34 cellular contexts compared by ENCODE assay signal in genomic region chr19:30626567-30626966, GRCh38.
"Had no signal": no experiment of that assay in that cellular context is flagged by ENCODE, and none has a peak within 500 bp of the region (broad histone marks: within the 10 kb centered on the region; RNA-seq: fewer than 3 reads in every experiment).

No MANE protein-coding gene starts in this region.

- H3K4me1 Mint-ChIP-seq: activated B cell treated with CpG ODN at 0.5 μM for 24 hours; activated CD4-positive, alpha-beta T cell treated with anti-CD3 and anti-CD28 coated beads, Interleukin-2, amount 10 ng/mL, durations not matched to agents 24 days and 14 days; activated naive CD8-positive, alpha-beta T cell treated with anti-CD3 and anti-CD28 coated beads for 36 hours; activated T-helper 17 cell treated with anti-CD3 and anti-CD28 coated beads, Interleukin-2, amount 50 U/mL, for 72 hours had no signal

- H3K9me3 ChIP-seq: adrenal gland had no signal

- H3K4me1 ChIP-seq: adrenal gland, body of pancreas, breast epithelium had no signal

- H3K27me3 ChIP-seq: adrenal gland, body of pancreas, brain microvascular endothelial cell, breast epithelium had no signal

- H3K4me3 ChIP-seq: adrenal gland, body of pancreas, breast epithelium had no signal

- H3K27ac ChIP-seq: adrenal gland, body of pancreas, brain microvascular endothelial cell, breast epithelium, VCaP had no signal

- ATAC-seq: activated CD8-positive, alpha-beta T cell treated with anti-CD3 and anti-CD28 coated beads for 36 hours; activated naive CD4-positive, alpha-beta T cell treated with anti-CD3 and anti-CD28 coated beads, Interleukin-2, amount 50 U/mL, for 72 hours; activated T-cell treated with anti-CD3 and anti-CD28 coated beads, Interleukin-2, amount 50 U/mL, for 4 hours; activated T-cell treated with anti-CD3 and anti-CD28 coated beads, Interleukin-2, amount 50 U/mL, for 72 hours; activated T-helper 17 cell treated with anti-CD3 and anti-CD28 coated beads, Interleukin-2, amount 50 U/mL, for 72 hours; body of pancreas had no signal

- H3K27me3 Mint-ChIP-seq: activated B cell treated with CpG ODN at 0.5 μM for 24 hours; activated CD4-positive, alpha-beta T cell treated with anti-CD3 and anti-CD28 coated beads, Interleukin-2, amount 10 ng/mL, durations not matched to agents 24 days and 14 days had no signal

- H3K4me3 Mint-ChIP-seq: activated B cell treated with CpG ODN at 0.5 μM for 24 hours; activated CD4-positive, alpha-beta memory T cell treated with anti-CD3 and anti-CD28 coated beads for 36 hours; activated CD4-positive, alpha-beta T cell treated with anti-CD3 and anti-CD28 coated beads, Interleukin-2, amount 10 ng/mL, durations not matched to agents 24 days and 14 days; activated CD8-positive, alpha-beta T cell treated with anti-CD3 and anti-CD28 coated beads for 36 hours; activated naive CD4-positive, alpha-beta T cell treated with anti-CD3 and anti-CD28 coated beads for 36 hours; activated naive CD8-positive, alpha-beta T cell treated with anti-CD3 and anti-CD28 coated beads for 36 hours; activated T-cell treated with anti-CD3 and anti-CD28 coated beads, Interleukin-2, amount 50 U/mL, for 4 hours; activated T-cell treated with anti-CD3 and anti-CD28 coated beads, Interleukin-2, amount 50 U/mL, for 72 hours; activated T-helper 1 cell treated with anti-CD3 and anti-CD28 coated beads, Interleukin-12 subunit alpha, Interleukin-12 subunit beta, Interleukin-2, Interleukin-4 antibody, amounts not matched to agents 30 ng/mL and 10 ng/mL and 1 ng/mL, durations not matched to agents 14 hours and 24 hours and 36 hours; activated T-helper 17 cell treated with anti-CD3 and anti-CD28 coated beads, Interleukin-2, amount 50 U/mL, for 72 hours; T-helper 1 cell treated with Interleukin-12 subunit alpha and Interleukin-12 subunit beta and Interleukin-4 antibody, amounts not matched to agents 30 μg/mL and 1 μg/mL, for 36 hours; T-helper 2 cell treated with Interferon-gamma antibody and Interleukin-4, amounts not matched to agents 5 μg/mL and 100 μg/mL, for 36 hours had no signal

- H3K9me3 Mint-ChIP-seq: activated CD4-positive, alpha-beta T cell treated with anti-CD3 and anti-CD28 coated beads, Interleukin-2, amount 10 ng/mL, durations not matched to agents 24 days and 14 days had no signal

- H3K27ac Mint-ChIP-seq: activated B cell treated with CpG ODN at 0.5 μM for 24 hours; activated CD4-positive, alpha-beta memory T cell treated with anti-CD3 and anti-CD28 coated beads for 36 hours; activated CD4-positive, alpha-beta T cell treated with anti-CD3 and anti-CD28 coated beads, Interleukin-2, amount 10 ng/mL, durations not matched to agents 24 days and 14 days; activated CD8-positive, alpha-beta T cell treated with anti-CD3 and anti-CD28 coated beads for 36 hours; activated naive CD4-positive, alpha-beta T cell treated with anti-CD3 and anti-CD28 coated beads for 36 hours; activated naive CD4-positive, alpha-beta T cell treated with anti-CD3 and anti-CD28 coated beads, Interleukin-2, amount 50 U/mL, for 72 hours; activated naive CD8-positive, alpha-beta T cell treated with anti-CD3 and anti-CD28 coated beads for 36 hours; activated T-cell treated with anti-CD3 and anti-CD28 coated beads, Interleukin-2, amount 50 U/mL, for 72 hours; activated T-helper 1 cell treated with anti-CD3 and anti-CD28 coated beads, Interleukin-12 subunit alpha, Interleukin-12 subunit beta, Interleukin-2, Interleukin-4 antibody, amounts not matched to agents 30 ng/mL and 10 ng/mL and 1 ng/mL, durations not matched to agents 14 hours and 24 hours and 36 hours; activated T-helper 17 cell treated with anti-CD3 and anti-CD28 coated beads, Interleukin-2, amount 50 U/mL, for 72 hours; T-helper 1 cell treated with Interleukin-12 subunit alpha and Interleukin-12 subunit beta and Interleukin-4 antibody, amounts not matched to agents 30 μg/mL and 1 μg/mL, for 36 hours; T-helper 2 cell treated with Interferon-gamma antibody and Interleukin-4, amounts not matched to agents 5 μg/mL and 100 μg/mL, for 36 hours had no signal

- H3K36me3 ChIP-seq: adrenal gland, brain microvascular endothelial cell, breast epithelium had no signal

- DNase-seq: activated B cell treated with CpG ODN at 0.5 μM for 24 hours; activated CD4-positive, alpha-beta memory T cell treated with anti-CD3 and anti-CD28 coated beads for 36 hours; activated CD4-positive, alpha-beta T cell treated with anti-CD3 and anti-CD28 coated beads for 4 hours; activated CD4-positive, alpha-beta T cell treated with anti-CD3 and anti-CD28 coated beads, Interleukin-2, amount 10 ng/mL, durations not matched to agents 24 days and 14 days; activated CD4-positive, alpha-beta T cell treated with anti-CD3 and anti-CD28 coated beads, Interleukin-2, amount 50 U/mL, for 1 hour; activated CD4-positive, alpha-beta T cell treated with anti-CD3 and anti-CD28 coated beads, Interleukin-2, amount 50 U/mL, for 4 hours; activated CD4-positive, CD25-positive, alpha-beta regulatory T cell treated with anti-CD3 and anti-CD28 coated beads, Interleukin-2, amount 50 U/mL, for 72 hours; activated CD8-positive, alpha-beta memory T cell treated with anti-CD3 and anti-CD28 coated beads, Interleukin-2, amount 50 U/mL, for 4 hours; activated CD8-positive, alpha-beta T cell treated with anti-CD3 and anti-CD28 coated beads for 36 hours; activated effector memory CD4-positive, alpha-beta T cell treated with anti-CD3 and anti-CD28 coated beads, Interleukin-2, amount 50 U/mL, for 16 hours; activated gamma-delta T cell treated with Interleukin-2 at 50 U/mL for 16 hours; activated naive CD4-positive, alpha-beta T cell; activated naive CD4-positive, alpha-beta T cell treated with anti-CD3 and anti-CD28 coated beads for 36 hours; activated naive CD4-positive, alpha-beta T cell treated with anti-CD3 and anti-CD28 coated beads, Interleukin-2, amount 50 U/mL, for 16 hours; activated naive CD8-positive, alpha-beta T cell treated with anti-CD3 and anti-CD28 coated beads for 36 hours; activated T-cell treated with anti-CD3 and anti-CD28 coated beads for 4 hours; activated T-cell treated with anti-CD3 and anti-CD28 coated beads, Interleukin-2, amount 50 U/mL, for 1 hour; activated T-cell treated with anti-CD3 and anti-CD28 coated beads, Interleukin-2, amount 50 U/mL, for 4 hours; activated T-cell treated with anti-CD3 and anti-CD28 coated beads, Interleukin-2, amount 50 U/mL, for 72 hours; adrenal gland; amniotic stem cell; aorta; body of pancreas; brain microvascular endothelial cell; central memory CD4-positive, alpha-beta T cell; T-helper 2 cell; T-helper 9 cell had no signal
